ENCODE assay signal across 18 cellular contexts in genomic region chr14:105412768-105413541, GRCh38. TPM values are rescaled to one million over a fixed set of nuclear protein-coding genes. Genes with fewer than 3 reads are reported as not detected.
A peak's percentile ranks its signal among the peaks of the same experiment; 100 is the strongest.
DNase-seq lines count a peak whose midpoint lies in the region; ATAC-seq, FAIRE-seq and TF ChIP-seq lines count a peak whose summit lies in the region.
"Had no signal": no experiment of that assay in that cellular context is flagged by ENCODE, and none has a peak within 500 bp of the region (broad histone marks: within the 10 kb centered on the region; RNA-seq: fewer than 3 reads in every experiment).

No MANE protein-coding gene starts in this region.

- no peak overlapping the region for H2BK12ac ChIP-seq in neuronal stem cell (ENCODE audit: low read length)

- CTCF ChIA-PET in activated CD4-positive, alpha-beta memory T cell treated with anti-CD3 and anti-CD28 coated beads for 36 hours (lab: Charles Lee), result interaction anchor here (0.5 to 1.5 kb wide), 4 partner anchors 10 to 68 kb away, joined by 3 to 7 read pairs (median 4); no protein-coding TSS in a partner anchor

- intact Hi-C loops in activated CD4-positive, alpha-beta memory T cell treated with anti-CD3 and anti-CD28 coated beads for 36 hours (cut with micrococcal nuclease), result no loop called here

- H2BK15ac ChIP-seq in neuronal stem cell (ENCODE audit: low read length), result peak overlapping the region; percentile 95

- H3K36me3 Mint-ChIP-seq in T-helper 1 cell treated with Interleukin-12 subunit alpha and Interleukin-12 subunit beta and Interleukin-4 antibody, amounts not matched to agents 30 μg/mL and 1 μg/mL, for 36 hours (ENCODE audit: low read depth), result peaks cover 5% of the 10 kb centered on the region
- no peaks in the 10 kb centered on the region for H3K36me3 Mint-ChIP-seq in activated CD4-positive, alpha-beta memory T cell treated with anti-CD3 and anti-CD28 coated beads for 36 hours

- no peak overlapping the region for H3K9ac ChIP-seq in neuronal stem cell (ENCODE audit: low read depth, low read length, poor library complexity)

- WGBS in neuronal stem cell (ENCODE audit: extremely low coverage in 2 of 2, insufficient read length in 2 of 2, insufficient replicate concordance in 1 of 2), 2 donors, result no CpG with 5 or more reads among the region's 7 CpGs

- H3K4ac ChIP-seq in neuronal stem cell (ENCODE audit: low read length), result no peak overlapping the region

- FAIRE-seq in GM12892 (lab: Jason Lieb, UNC), result no peak
- FAIRE-seq: H54, HTR-8/SVneo had no signal

- TF ChIP-seq CTCF in RWPE2 (IDR thresholded peaks at IDR 0.05; ENCODE audit: poor library complexity, severe bottlenecking), result no peak

- H3K4me1 Mint-ChIP-seq in T-helper 1 cell treated with Interleukin-12 subunit alpha and Interleukin-12 subunit beta and Interleukin-4 antibody, amounts not matched to agents 30 μg/mL and 1 μg/mL, for 36 hours (ENCODE audit: low read depth), result peaks cover 7% of the 10 kb centered on the region
- peaks cover 9% of the 10 kb centered on the region for H3K4me1 Mint-ChIP-seq in activated CD4-positive, alpha-beta memory T cell treated with anti-CD3 and anti-CD28 coated beads for 36 hours (ENCODE audit: low read depth)

- no peaks in the 10 kb centered on the region for H3K79me1 ChIP-seq in neuronal stem cell (ENCODE audit: low read depth, low read length)

- H3K4me3 ChIP-seq in RWPE2 (ENCODE audit: severe bottlenecking), result no peak overlapping the region
- no peak overlapping the region for H3K4me3 ChIP-seq in neuronal stem cell (ENCODE audit: low read length in 2 of 2)
- H3K4me3 ChIP-seq: cardiac muscle cell, esophagus squamous epithelium, MG63, stomach, uterus had no signal

- H3K27me3 ChIP-seq in RWPE2 (ENCODE audit: insufficient read depth, poor library complexity, severe bottlenecking), result peaks cover 18% of the 10 kb centered on the region
- H3K27me3 ChIP-seq in neuronal stem cell (ENCODE audit: control insufficient read depth in 3 of 3, insufficient read depth in 3 of 3, low read depth in 1 of 3, low read length in 3 of 3), result peaks cover 4 to 38% (median 21%) of the 10 kb centered on the region in 3 experiments
- H3K27me3 ChIP-seq: MG63 had no signal

- H3K14ac ChIP-seq in neuronal stem cell (ENCODE audit: low read length), result no peak overlapping the region

- H2AK5ac ChIP-seq in neuronal stem cell (ENCODE audit: low read depth, low read length), result peak overlapping the region; percentile 94

- peak overlapping the region; percentile 34 for H3K4me3 Mint-ChIP-seq in T-helper 1 cell treated with Interleukin-12 subunit alpha and Interleukin-12 subunit beta and Interleukin-4 antibody, amounts not matched to agents 30 μg/mL and 1 μg/mL, for 36 hours
- no peak overlapping the region for H3K4me3 Mint-ChIP-seq in activated CD4-positive, alpha-beta memory T cell treated with anti-CD3 and anti-CD28 coated beads for 36 hours
- H3K4me3 Mint-ChIP-seq: activated CD4-positive, alpha-beta T cell treated with anti-CD3 and anti-CD28 coated beads for 36 hours; activated naive CD8-positive, alpha-beta T cell treated with anti-CD3 and anti-CD28 coated beads, Interleukin-2, amount 50 U/mL, for 24 hours had no signal

- H2AFZ ChIP-seq in neuronal stem cell (ENCODE audit: low read length), result no peak overlapping the region

- peak overlapping the region; percentile 28 for H2BK120ac ChIP-seq in neuronal stem cell (ENCODE audit: low read depth, low read length)

- no peak overlapping the region for H3K18ac ChIP-seq in neuronal stem cell (ENCODE audit: low read length)

- H3K27ac Mint-ChIP-seq in T-helper 1 cell treated with Interleukin-12 subunit alpha and Interleukin-12 subunit beta and Interleukin-4 antibody, amounts not matched to agents 30 μg/mL and 1 μg/mL, for 36 hours, result no peak overlapping the region
- no peak overlapping the region for H3K27ac Mint-ChIP-seq in activated CD4-positive, alpha-beta memory T cell treated with anti-CD3 and anti-CD28 coated beads for 36 hours
- H3K27ac Mint-ChIP-seq: activated CD4-positive, alpha-beta T cell treated with anti-CD3 and anti-CD28 coated beads for 36 hours; activated naive CD8-positive, alpha-beta T cell treated with anti-CD3 and anti-CD28 coated beads, Interleukin-2, amount 50 U/mL, for 24 hours had no signal

- H4K91ac ChIP-seq in neuronal stem cell (ENCODE audit: low read depth, low read length, poor library complexity), result no peak overlapping the region

- H4K8ac ChIP-seq in neuronal stem cell (ENCODE audit: low read depth, low read length), result peak overlapping the region; percentile 3

- peak overlapping the region; percentile 48 for H2BK5ac ChIP-seq in neuronal stem cell (ENCODE audit: low read length)

- TF ChIP-seq POLR2A in GM12892 (IDR thresholded peaks at IDR 0.05; ENCODE audit: low read depth, low read length), result no peak

- H3K9me3 ChIP-seq in RWPE2 (ENCODE audit: severe bottlenecking), result no peaks in the 10 kb centered on the region
- peaks cover 7 to 12% of the 10 kb centered on the region in 2 donors for H3K9me3 ChIP-seq in neuronal stem cell (replicated peaks in 1 of 2; ENCODE audit: control insufficient read depth in 2 of 2, insufficient read depth in 1 of 2, low read depth in 1 of 2, low read length in 2 of 2)
- H3K9me3 ChIP-seq: esophagus squamous epithelium, MG63, stomach, uterus had no signal

- H3K36me3 ChIP-seq in RWPE2 (ENCODE audit: low read depth) (no peaks in the 10 kb centered on the region), neuronal stem cell (replicated peaks in 1 of 2; ENCODE audit: control insufficient read depth in 2 of 2, insufficient read depth in 2 of 2, low read length in 2 of 2) (no peaks in the 10 kb centered on the region)
- H3K36me3 ChIP-seq: cardiac muscle cell, esophagus squamous epithelium, MG63, stomach, uterus had no signal

- no peaks in the 10 kb centered on the region for H3K9me3 Mint-ChIP-seq in T-helper 1 cell treated with Interleukin-12 subunit alpha and Interleukin-12 subunit beta and Interleukin-4 antibody, amounts not matched to agents 30 μg/mL and 1 μg/mL, for 36 hours
- no peaks in the 10 kb centered on the region for H3K9me3 Mint-ChIP-seq in activated CD4-positive, alpha-beta memory T cell treated with anti-CD3 and anti-CD28 coated beads for 36 hours
- H3K9me3 Mint-ChIP-seq: activated naive CD8-positive, alpha-beta T cell treated with anti-CD3 and anti-CD28 coated beads, Interleukin-2, amount 50 U/mL, for 24 hours had no signal

- POLR2A ChIA-PET in activated CD4-positive, alpha-beta memory T cell treated with anti-CD3 and anti-CD28 coated beads for 36 hours (lab: Charles Lee), result interaction anchor here (1.4 kb wide), 1 partner anchor 79 kb away, joined by 3 read pairs; no protein-coding TSS in a partner anchor

- ATAC-seq in RWPE2 (ENCODE audit: low read depth), result no peak
- ATAC-seq: activated CD4-positive, alpha-beta T cell treated with anti-CD3 and anti-CD28 coated beads for 36 hours; activated naive CD8-positive, alpha-beta T cell treated with anti-CD3 and anti-CD28 coated beads, Interleukin-2, amount 50 U/mL, for 24 hours had no signal

- H3K27ac ChIP-seq in RWPE2 (ENCODE audit: poor library complexity, severe bottlenecking), result no peak overlapping the region
- H3K27ac ChIP-seq in neuronal stem cell (replicated peaks; ENCODE audit: low read length), result no peak overlapping the region
- H3K27ac ChIP-seq: cardiac muscle cell, esophagus squamous epithelium, stomach, uterus had no signal

- H3K27me3 Mint-ChIP-seq in T-helper 1 cell treated with Interleukin-12 subunit alpha and Interleukin-12 subunit beta and Interleukin-4 antibody, amounts not matched to agents 30 μg/mL and 1 μg/mL, for 36 hours (ENCODE audit: low read depth), result peaks cover 26% of the 10 kb centered on the region
- H3K27me3 Mint-ChIP-seq in activated CD4-positive, alpha-beta memory T cell treated with anti-CD3 and anti-CD28 coated beads for 36 hours, result peaks cover 16% of the 10 kb centered on the region

- H3K23ac ChIP-seq in neuronal stem cell (ENCODE audit: low read depth, low read length, poor library complexity), result peak overlapping the region; percentile 65

- no peak overlapping the region for H3K4me2 ChIP-seq in neuronal stem cell (ENCODE audit: insufficient read depth, low read length, poor library complexity, severe bottlenecking)

- DNase-seq in T-helper 1 cell (no peak), GM12892 (ENCODE audit: insufficient read length) (peak; percentile 17), RWPE2 (ENCODE audit: low spot score) (peak; percentile 57), neuronal stem cell (ENCODE audit: low spot score) (no peak), nucleus accumbens (lab: John Stamatoyannopoulos, UW) (no peak), inferior parietal cortex (ENCODE audit: extremely low spot score) (no peak)
- no peak for DNase-seq in activated CD4-positive, alpha-beta memory T cell treated with anti-CD3 and anti-CD28 coated beads for 36 hours
- DNase-seq: activated CD4-positive, alpha-beta T cell treated with anti-CD3 and anti-CD28 coated beads for 36 hours; activated naive CD8-positive, alpha-beta T cell treated with anti-CD3 and anti-CD28 coated beads, Interleukin-2, amount 50 U/mL, for 24 hours; esophagus squamous epithelium; stomach; T-helper 9 cell; uterus had no signal

- no peaks in the 10 kb centered on the region for H3K4me1 ChIP-seq in RWPE2 (ENCODE audit: insufficient read depth, poor library complexity, severe bottlenecking)
- peaks cover 8 to 15% of the 10 kb centered on the region in 2 donors for H3K4me1 ChIP-seq in neuronal stem cell (ENCODE audit: control insufficient read depth in 2 of 2, insufficient read depth in 1 of 2, low read depth in 1 of 2, low read length in 2 of 2)

RNA-seq across cellular contexts. Expression of gene MTA1, which starts 6.7 kb away (rescaled TPM):
- 24.6 TPM for polyA plus RNA-seq in GM12892 (2012; ENCODE audit: missing spikeins)
- polyA plus RNA-seq in neuronal stem cell (2013, experiment 1 of 2), result 199 TPM
- polyA plus RNA-seq in neuronal stem cell (2013, experiment 2 of 2), result 194 TPM
- 100 to 1,000 TPM; 107 to 109 TPM for total RNA-seq in activated CD4-positive, alpha-beta memory T cell treated with anti-CD3 and anti-CD28 coated beads for 36 hours

RNA-seq across cellular contexts. Expression of gene TEX22, which starts 14.6 kb away (rescaled TPM):
- polyA plus RNA-seq in GM12892 (2012; ENCODE audit: missing spikeins), result 0.32 TPM
- polyA plus RNA-seq in neuronal stem cell (2013, experiment 1 of 2), result 0.21 TPM
- 0.21 TPM for polyA plus RNA-seq in neuronal stem cell (2013, experiment 2 of 2)
- under 1 TPM; 0.83 to 0.90 TPM for total RNA-seq in activated CD4-positive, alpha-beta memory T cell treated with anti-CD3 and anti-CD28 coated beads for 36 hours

Comparison
In these comparisons a context has a peak if more than half of its experiments do, and no peak if none do; other contexts are left out.
1. DNase-seq: peak in GM12892 (single experiment) and RWPE2 (single experiment); none in T-helper 1 cell (0 of 5), neuronal stem cell (single experiment), nucleus accumbens (0 of 56), inferior parietal cortex (single experiment) and activated CD4-positive, alpha-beta memory T cell treated with anti-CD3 and anti-CD28 coated beads for 36 hours (single experiment).